Comparison of ENCODE assay signal across 8 cellular contexts in genomic region chr19:38900220-38900629, GRCh38. TPM values are rescaled to one million over a fixed set of nuclear protein-coding genes. Genes with fewer than 3 reads are reported as not detected.
DNase-seq lines count a peak whose midpoint lies in the region; ATAC-seq, FAIRE-seq and TF ChIP-seq lines count a peak whose summit lies in the region.

No MANE protein-coding gene starts in this region.

- H3K4me2 ChIP-seq in SU-DHL-6 (ENCODE audit: low read depth, low read length, poor library complexity, severe bottlenecking) = peak overlapping the region; percentile 92

- H3K27me3 ChIP-seq in HAP-1 (ENCODE audit: low read depth) (no peaks in the 10 kb centered on the region), SU-DHL-6 (ENCODE audit: low read length) (no peaks in the 10 kb centered on the region), gastroesophageal sphincter (no peaks in the 10 kb centered on the region), small intestine (ENCODE audit: control insufficient read depth in 2 of 2, insufficient read depth in 2 of 2, low read length in 2 of 2) (no peaks in the 10 kb centered on the region)

- TF ChIP-seq POLR2A in gastroesophageal sphincter (IDR thresholded peaks at IDR 0.05) = no peak

- no peak for FAIRE-seq in small intestine (lab: Jason Lieb, UNC)

- H4K20me1 ChIP-seq in SU-DHL-6 (ENCODE audit: low read depth, low read length) = no peaks in the 10 kb centered on the region

- H3K4me3 ChIP-seq in HAP-1 (peak overlapping the region; percentile 55), SU-DHL-6 (ENCODE audit: insufficient read depth, low read length, poor library complexity, severe bottlenecking) (peak overlapping the region; percentile 97), gastroesophageal sphincter (peak overlapping the region; percentile 73 to 93), small intestine (ENCODE audit: low read depth in 1 of 2, low read length in 2 of 2) (peak overlapping the region; percentile 82)

- ATAC-seq in gastroesophageal sphincter = no peak
- no peak for ATAC-seq in HG03159 (IDR thresholded peaks at IDR 0.05; ENCODE audit: unreplicated experiment)

- H3K79me2 ChIP-seq in SU-DHL-6 (ENCODE audit: insufficient read depth, low read length) = peaks cover 35% of the 10 kb centered on the region

- H3K36me3 ChIP-seq in HAP-1 (replicated peaks) (peaks cover 6% of the 10 kb centered on the region), SU-DHL-6 (ENCODE audit: low read length) (no peaks in the 10 kb centered on the region), gastroesophageal sphincter (peaks cover 0 to 10% of the 10 kb centered on the region in 2 donors), small intestine (ENCODE audit: control insufficient read depth in 2 of 2, insufficient read depth in 2 of 2, low read length in 2 of 2) (peaks cover under 1 to 1% of the 10 kb centered on the region in 2 donors)

- no peaks in the 10 kb centered on the region for H3K9me2 ChIP-seq in SU-DHL-6 (replicated peaks; ENCODE audit: insufficient read depth, low read length)

- H3K4me1 ChIP-seq in HAP-1 (peaks cover 28% of the 10 kb centered on the region), gastroesophageal sphincter (peaks cover 0 to 49% (median 23%) of the 10 kb centered on the region in 3 donors), small intestine (ENCODE audit: control insufficient read depth in 2 of 2, insufficient read depth in 1 of 2, low read depth in 1 of 2, low read length in 1 of 2) (no peaks in the 10 kb centered on the region)

- TF ChIP-seq EP300 in gastroesophageal sphincter (IDR thresholded peaks at IDR 0.05) = no peak

- 0 to 4% methylated on average over 4 of the region's 7 CpGs for WGBS in gastroesophageal sphincter (ENCODE audit: low coverage in 1 of 2), 2 donors
- 0 to 2% (median 0%) methylated on average over 7 of the region's 7 CpGs for WGBS in small intestine, 3 donors

- H3K9me3 ChIP-seq in HAP-1 = no peaks in the 10 kb centered on the region
- H3K9me3 ChIP-seq in SU-DHL-6 (ENCODE audit: insufficient read depth, low read length) = no peaks in the 10 kb centered on the region
- H3K9me3 ChIP-seq in gastroesophageal sphincter = no peaks in the 10 kb centered on the region
- no peaks in the 10 kb centered on the region for H3K9me3 ChIP-seq in small intestine (ENCODE audit: control insufficient read depth, low read depth)

- in situ Hi-C loops in HAP-1 (cut with MboI; ENCODE audit: low sequenced_read_pairs) = no loop called here

- no peaks in the 10 kb centered on the region; the same call in 1 of the 2 replicates for H3F3A ChIP-seq in SU-DHL-6 (ENCODE audit: insufficient read depth)

- DNase-seq in HAP-1 (ENCODE audit: low spot score in 2 of 2) = peak in 1 of 2 experiments; percentile 67
- no peak for DNase-seq in small intestine
- DNase-seq in UCSD-AML1 (lab: John Stamatoyannopoulos, UW; ENCODE audit: unreplicated experiment) = no peak
- no peak for DNase-seq in activated CD8-positive, alpha-beta memory T cell treated with anti-CD3 and anti-CD28 coated beads, Interleukin-2, amount 50 U/mL, for 48 hours
- DNase-seq in NCI-H1436 (lab: John Stamatoyannopoulos, UW) = no peak

- no peak for TF ChIP-seq CTCF in SU-DHL-6 (IDR thresholded peaks at IDR 0.05; ENCODE audit: insufficient read depth, low read length, poor library complexity, severe bottlenecking)
- no peak for TF ChIP-seq CTCF in gastroesophageal sphincter (IDR thresholded peaks at IDR 0.05)

- peak overlapping the region; percentile 71 for H3K9ac ChIP-seq in SU-DHL-6 (ENCODE audit: low read length)

- H2AFZ ChIP-seq in SU-DHL-6 (ENCODE audit: low read depth, low read length, severe bottlenecking) = peak overlapping the region; percentile 65

- H3K27ac ChIP-seq in SU-DHL-6 (ENCODE audit: low read depth, low read length) (peak overlapping the region; percentile 31; the same call in 1 of the 2 replicates), gastroesophageal sphincter (peak overlapping the region; percentile 92 to 99 (median 92)), small intestine (ENCODE audit: low read depth in 1 of 2, low read length in 1 of 2) (peak overlapping the region; percentile 76 to 87)

RNA-seq across cellular contexts. Expression of gene NFKBIB, which starts 0.5 kb away (rescaled TPM):
- 10 to 100 TPM; 18.5 to 37.6 (median 26.8) TPM for total RNA-seq in gastroesophageal sphincter
- 10 to 100 TPM; 43.6 to 45.4 (median 44.0) TPM for polyA plus RNA-seq in small intestine

RNA-seq across cellular contexts. Expression of gene SIRT2, which starts 0.8 kb away (rescaled TPM):
- 100 to 1,000 TPM in 1 of 4 donors, 10 to 100 TPM in 3; 73.9 to 106 (median 80.5) TPM for total RNA-seq in gastroesophageal sphincter
- polyA plus RNA-seq in small intestine = 10 to 100 TPM; 35.4 to 80.3 (median 74.0) TPM

RNA-seq across cellular contexts. Expression of gene CCER2, which starts 11.8 kb away (rescaled TPM):
- 1 to 10 TPM in 1 of 4 donors, under 1 TPM in 1, not detected in 2; 0.94 to 1.4 TPM for total RNA-seq in gastroesophageal sphincter
- polyA plus RNA-seq in small intestine = 1 to 10 TPM in 1 of 3 donors, under 1 TPM in 1, not detected in 1; 0.95 to 1.9 TPM

RNA-seq across cellular contexts. Expression of gene RINL, which starts 22.1 kb away (rescaled TPM):
- 1 to 10 TPM; 1.2 to 8.2 (median 4.1) TPM for total RNA-seq in gastroesophageal sphincter
- 10 to 100 TPM in 1 of 3 donors, 1 to 10 TPM in 2; 1.3 to 12.2 (median 7.3) TPM for polyA plus RNA-seq in small intestine

RNA-seq across cellular contexts. Expression of gene SARS2, which starts 30.3 kb away (rescaled TPM):
- total RNA-seq in gastroesophageal sphincter = 10 to 100 TPM in 3 of 4 donors, 1 to 10 TPM in 1; 9.9 to 13.7 (median 11.9) TPM
- 10 to 100 TPM; 21.9 to 42.0 (median 26.2) TPM for polyA plus RNA-seq in small intestine

Comparison
In these comparisons a context has a peak if more than half of its experiments do, and no peak if none do; other contexts are left out.
1. H3K27ac ChIP-seq: peak in every context shown above with its lines; median percentile 92 in gastroesophageal sphincter; 82 in small intestine; 31 in SU-DHL-6.